12 cellular contexts compared by ENCODE assay signal in genomic region chr14:65239143-65239672, GRCh38.
DNase-seq lines count a peak whose midpoint lies in the region; ATAC-seq, FAIRE-seq and TF ChIP-seq lines count a peak whose summit lies in the region.
"Had no signal": no experiment of that assay in that cellular context is flagged by ENCODE, and none has a peak within 500 bp of the region (broad histone marks: within the 10 kb centered on the region; RNA-seq: fewer than 3 reads in every experiment).

No MANE protein-coding gene starts in this region.

- H3K27ac Mint-ChIP-seq in CD14-positive monocyte, result peak overlapping the region in 1 of 7 donors; percentile 50

- H3K9me3 ChIP-seq in A549 (no peaks in the 10 kb centered on the region; the same call in 2 of the 3 replicates), HUES48 (ENCODE audit: control insufficient read depth, insufficient read depth, low read length) (no peaks in the 10 kb centered on the region), mucosa of rectum (ENCODE audit: control insufficient read depth in 2 of 2, low read length in 2 of 2) (no peaks in the 10 kb centered on the region)
- H3K9me3 ChIP-seq: BLaER1, tibial artery had no signal

- H3K4me1 ChIP-seq in A549, result peaks cover 63% of the 10 kb centered on the region
- peaks cover 9% of the 10 kb centered on the region; the same call in 1 of the 2 replicates for H3K4me1 ChIP-seq in HUES48 (ENCODE audit: control insufficient read depth, insufficient read depth, low read length)
- H3K4me1 ChIP-seq in mucosa of rectum (ENCODE audit: control insufficient read depth in 2 of 2, insufficient read depth in 2 of 2, low read length in 2 of 2), result peaks cover 14 to 25% of the 10 kb centered on the region in 2 donors
- H3K4me1 ChIP-seq: tibial artery had no signal

- H3K27me3 ChIP-seq in HUES48 (ENCODE audit: control insufficient read depth, insufficient read depth, low read length) (no peaks in the 10 kb centered on the region), dorsolateral prefrontal cortex (no peaks in the 10 kb centered on the region), mucosa of rectum (ENCODE audit: control insufficient read depth in 2 of 2, insufficient read depth in 2 of 2, low read length in 2 of 2) (no peaks in the 10 kb centered on the region)
- H3K27me3 ChIP-seq: BLaER1 had no signal

- H3K36me3 Mint-ChIP-seq in CD14-positive monocyte, result peaks cover 0 to 3% of the 10 kb centered on the region in 2 donors

- H3K4me3 ChIP-seq in A549, result no peak overlapping the region
- no peak overlapping the region for H3K4me3 ChIP-seq in HUES48 (ENCODE audit: low read depth, low read length)
- H3K4me3 ChIP-seq in dorsolateral prefrontal cortex, result no peak overlapping the region
- H3K4me3 ChIP-seq in mucosa of rectum (ENCODE audit: low read length in 2 of 2), result peak overlapping the region in 1 of 2 donors; percentile 33
- H3K4me3 ChIP-seq: BLaER1, tibial artery had no signal

- H3K4me3 Mint-ChIP-seq in CD14-positive monocyte, result no peak overlapping the region

- CTCF ChIA-PET in A549 (lab: Yijun Ruan, JAX), result interaction anchor here (1.5 to 2.3 kb wide), 5 partner anchors 10 to 176 kb away, joined by 3 to 7 read pairs (median 7); no protein-coding TSS in a partner anchor

- H3K36me3 ChIP-seq in HUES48 (ENCODE audit: control insufficient read depth, insufficient read depth, low read length) (no peaks in the 10 kb centered on the region), mucosa of rectum (ENCODE audit: control insufficient read depth in 2 of 2, insufficient read depth in 2 of 2, low read length in 2 of 2) (no peaks in the 10 kb centered on the region)
- H3K36me3 ChIP-seq: BLaER1, tibial artery had no signal

- TF ChIP-seq EP300 in A549 (IDR thresholded peaks at IDR 0.05), result no peak

- POLR2A ChIA-PET in A549 (lab: Yijun Ruan, JAX), result interaction anchor here (3.1 kb wide), 1 partner anchor 172 kb away, joined by 21 read pairs; the partner anchor contains the start of gene FUT8

- H3K9me3 Mint-ChIP-seq in CD14-positive monocyte, result no peaks in the 10 kb centered on the region

- no peak for TF ChIP-seq POLR2A in A549 (IDR thresholded peaks at IDR 0.05; ENCODE audit: low read length)

- no peak for TF ChIP-seq RAD21 in A549 (conservative IDR thresholded peaks at IDR 0.05 in 1 of 2, IDR thresholded peaks at IDR 0.05 in 1 of 2)

- WGBS in A549 (ENCODE audit: missing lambda C conversion rate), result 65% methylated on average over 8 of the region's 8 CpGs

- H3K4me2 ChIP-seq in A549, result peak overlapping the region; percentile 64
- H3K4me2 ChIP-seq: BLaER1 had no signal

- TF ChIP-seq CTCF in A549 (IDR thresholded peaks at IDR 0.05) (no peak), dorsolateral prefrontal cortex (IDR thresholded peaks at IDR 0.05 in 54 of 56, conservative IDR thresholded peaks at IDR 0.05 in 2 of 56; ENCODE audit: low read depth in 1 of 56, partially characterized antibody in 56 of 56) (no peak), CD14-positive monocyte (IDR thresholded peaks at IDR 0.05) (no peak)

- FAIRE-seq in A549 (lab: Jason Lieb, UNC), result no peak

- peaks cover 0 to 5% (median 1%) of the 10 kb centered on the region in 3 donors for H3K27me3 Mint-ChIP-seq in CD14-positive monocyte (ENCODE audit: low read depth in 3 of 3)

- H3K27ac ChIP-seq in A549, result peak overlapping the region; percentile 74 to 85
- H3K27ac ChIP-seq in HUES48 (ENCODE audit: low read depth, low read length), result peak overlapping the region; percentile 35
- peak overlapping the region; percentile 72 to 100 (median 94) for H3K27ac ChIP-seq in dorsolateral prefrontal cortex
- H3K27ac ChIP-seq in mucosa of rectum (ENCODE audit: low read depth in 2 of 2, low read length in 2 of 2), result peak overlapping the region; percentile 39 to 68
- H3K27ac ChIP-seq: BLaER1, tibial artery had no signal

- H3K4me1 Mint-ChIP-seq in CD14-positive monocyte, result peaks cover 13% of the 10 kb centered on the region

- DNase-seq in A549 (ENCODE audit: low read depth in 1 of 2, low spot score in 1 of 2) (no peak), dorsolateral prefrontal cortex (no peak), CD14-positive monocyte (ENCODE audit: low spot score) (no peak), cerebellar cortex (ENCODE audit: low spot score) (no peak)
- DNase-seq in activated effector memory CD4-positive, alpha-beta T cell treated with Interleukin-2 at 50 U/mL for 16 hours, result no peak
- DNase-seq: H7; stimulated activated CD4-positive, alpha-beta T cell treated with anti-CD3 and anti-CD28 coated beads, Interleukin-1b, Interleukin-23, amount 100 ng/mL, for 48 hours had no signal

- ATAC-seq in A549 (peak in 1 of 2 experiments; percentile 5; a peak in 2 of 6 replicates), GM19452 (IDR thresholded peaks at IDR 0.05; ENCODE audit: unreplicated experiment) (no peak)

- intact Hi-C loops in dorsolateral prefrontal cortex (cut with DNase I) (loop anchor here in 1 of 2 donors (2.0 kb wide), 1 partner anchor 40 kb away; no protein-coding TSS in a partner anchor), CD14-positive monocyte (cut with micrococcal nuclease) (no loop called here)

- H3K9ac ChIP-seq in HUES48 (ENCODE audit: low read depth, low read length) (no peak overlapping the region), mucosa of rectum (ENCODE audit: low read depth in 1 of 2, low read length in 2 of 2) (peak overlapping the region in 1 of 2 donors; percentile 5)
- H3K9ac ChIP-seq: BLaER1 had no signal

TF ChIP-seq in A549, 52 proteins besides CTCF, POLR2A, EP300 and RAD21:
- TF ChIP-seq MYC (IDR thresholded peaks at IDR 0.05; ENCODE audit: borderline replicate concordance, low read length) (no peak), ZC3H11A (IDR thresholded peaks at IDR 0.05) (no peak), JUN (IDR thresholded peaks at IDR 0.05) (no peak), RARB (CRISPR knock-in tag; IDR thresholded peaks at IDR 0.05) (no peak), PHF8 (IDR thresholded peaks at IDR 0.05; ENCODE audit: borderline replicate concordance, low read depth) (no peak), SMC3 (IDR thresholded peaks at IDR 0.05) (no peak), KDM5A (IDR thresholded peaks at IDR 0.05) (no peak), HOXB5 (CRISPR knock-in tag; IDR thresholded peaks at IDR 0.05) (no peak), MAFK (IDR thresholded peaks at IDR 0.05; ENCODE audit: partially characterized antibody) (no peak), RNF2 (IDR thresholded peaks at IDR 0.05; ENCODE audit: borderline replicate concordance, low read depth) (no peak), PBX3 (IDR thresholded peaks at IDR 0.05) (no peak), GATA3 (IDR thresholded peaks at IDR 0.05; ENCODE audit: borderline replicate concordance) (no peak)
TF ChIP-seq in A549: peak in this region for 0.

Comparison
In these comparisons a context has a peak if more than half of its experiments do, and no peak if none do; other contexts are left out.
1. H3K27ac ChIP-seq: peak in every context shown above with its lines; median percentile 94 in dorsolateral prefrontal cortex; 80 in A549; 54 in mucosa of rectum; 35 in HUES48.